Comparison of ENCODE assay signal across 1 cellular context in the genomic region with DNA sequence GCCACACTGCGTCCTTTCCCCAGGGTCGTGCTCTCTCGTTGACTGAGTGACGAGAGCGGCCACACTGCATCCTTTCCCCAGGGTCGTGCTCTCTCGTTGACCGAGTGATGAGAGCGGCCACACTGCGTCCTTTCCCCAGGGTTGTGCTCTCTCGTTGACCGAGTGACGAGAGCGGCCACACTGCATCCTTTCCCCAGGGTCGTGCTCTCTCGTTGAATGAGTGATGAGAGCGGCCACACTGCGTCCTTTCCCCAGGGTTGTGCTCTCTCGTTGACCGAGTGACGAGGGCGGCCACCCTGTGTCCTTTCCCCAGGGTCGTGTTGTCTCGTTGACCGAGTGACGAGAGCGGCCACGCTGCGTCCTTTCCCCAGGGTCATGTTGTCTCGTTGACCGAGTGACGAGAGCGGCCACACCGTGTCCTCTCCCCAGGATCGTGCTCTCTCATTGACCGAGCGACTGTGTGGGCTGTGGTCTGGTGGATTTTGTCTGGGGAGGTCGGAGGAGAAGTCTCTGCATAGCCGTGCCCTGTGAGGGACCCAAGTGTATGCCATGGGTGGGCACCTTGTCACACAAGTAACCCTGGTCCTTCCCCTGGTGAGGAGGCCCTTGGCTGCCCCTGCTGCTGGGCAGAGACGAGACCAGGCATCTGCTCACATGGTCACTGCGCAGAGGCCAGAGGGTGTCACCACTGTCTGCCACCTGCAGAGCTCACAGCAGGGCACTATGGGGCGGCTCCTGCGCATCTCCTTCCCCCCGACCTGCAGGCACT.
TF ChIP-seq lines count a peak whose summit lies in the region.

No MANE protein-coding gene starts in this region.

TF ChIP-seq in H1, 55 proteins besides CTCF, POLR2A, EP300 and RAD21:
- TF ChIP-seq HDAC2 (IDR thresholded peaks at IDR 0.05; ENCODE audit: borderline replicate concordance in 1 of 2, low read depth in 2 of 2, low read length in 2 of 2), result no peak
- TF ChIP-seq RBBP5 (IDR thresholded peaks at IDR 0.05; ENCODE audit: borderline replicate concordance, low read depth, low read length), result no peak
- TF ChIP-seq MAFK (IDR thresholded peaks at IDR 0.05; ENCODE audit: low read depth, low read length), result no peak
- TF ChIP-seq, protein P1, sequence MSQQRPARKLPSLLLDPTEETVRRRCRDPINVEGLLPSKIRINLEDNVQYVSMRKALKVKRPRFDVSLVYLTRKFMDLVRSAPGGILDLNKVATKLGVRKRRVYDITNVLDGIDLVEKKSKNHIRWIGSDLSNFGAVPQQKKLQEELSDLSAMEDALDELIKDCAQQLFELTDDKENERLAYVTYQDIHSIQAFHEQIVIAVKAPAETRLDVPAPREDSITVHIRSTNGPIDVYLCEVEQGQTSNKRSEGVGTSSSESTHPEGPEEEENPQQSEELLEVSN (IDR thresholded peaks at IDR 0.05), result no peak
- no peak for TF ChIP-seq TAF7 (optimal IDR thresholded peaks at IDR 0.05; ENCODE audit: borderline replicate concordance, low read depth, low read length)
- no peak for TF ChIP-seq BCL11A (IDR thresholded peaks at IDR 0.05; ENCODE audit: low read depth in 2 of 2, low read length in 2 of 2)
- TF ChIP-seq SP2 (IDR thresholded peaks at IDR 0.05; ENCODE audit: low read length), result no peak
- TF ChIP-seq, protein P2, sequence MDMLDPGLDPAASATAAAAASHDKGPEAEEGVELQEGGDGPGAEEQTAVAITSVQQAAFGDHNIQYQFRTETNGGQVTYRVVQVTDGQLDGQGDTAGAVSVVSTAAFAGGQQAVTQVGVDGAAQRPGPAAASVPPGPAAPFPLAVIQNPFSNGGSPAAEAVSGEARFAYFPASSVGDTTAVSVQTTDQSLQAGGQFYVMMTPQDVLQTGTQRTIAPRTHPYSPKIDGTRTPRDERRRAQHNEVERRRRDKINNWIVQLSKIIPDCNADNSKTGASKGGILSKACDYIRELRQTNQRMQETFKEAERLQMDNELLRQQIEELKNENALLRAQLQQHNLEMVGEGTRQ (IDR thresholded peaks at IDR 0.05; ENCODE audit: low read length), result no peak
- no peak for TF ChIP-seq TEAD4 (IDR thresholded peaks at IDR 0.05; ENCODE audit: low read depth, low read length)
- TF ChIP-seq KDM1A (IDR thresholded peaks at IDR 0.05; ENCODE audit: borderline replicate concordance, low read length), result no peak
- TF ChIP-seq CREB1 (IDR thresholded peaks at IDR 0.05), result no peak
- TF ChIP-seq EGR1 (IDR thresholded peaks at IDR 0.05; ENCODE audit: borderline replicate concordance, low read depth, low read length), result no peak
- no peak for TF ChIP-seq GTF2F1 (IDR thresholded peaks at IDR 0.05; ENCODE audit: borderline replicate concordance, low read depth, low read length)
- no peak for TF ChIP-seq SIN3A (conservative IDR thresholded peaks at IDR 0.05 in 1 of 2, IDR thresholded peaks at IDR 0.05 in 1 of 2; ENCODE audit: low read depth in 1 of 2, low read length in 2 of 2)
- no peak for TF ChIP-seq FOSL1 (IDR thresholded peaks at IDR 0.05; ENCODE audit: insufficient read depth, low read depth, low read length)
- TF ChIP-seq ZNF274 (IDR thresholded peaks at IDR 0.05; ENCODE audit: borderline replicate concordance, extremely low read depth, low read length), result no peak
- TF ChIP-seq, protein P3, sequence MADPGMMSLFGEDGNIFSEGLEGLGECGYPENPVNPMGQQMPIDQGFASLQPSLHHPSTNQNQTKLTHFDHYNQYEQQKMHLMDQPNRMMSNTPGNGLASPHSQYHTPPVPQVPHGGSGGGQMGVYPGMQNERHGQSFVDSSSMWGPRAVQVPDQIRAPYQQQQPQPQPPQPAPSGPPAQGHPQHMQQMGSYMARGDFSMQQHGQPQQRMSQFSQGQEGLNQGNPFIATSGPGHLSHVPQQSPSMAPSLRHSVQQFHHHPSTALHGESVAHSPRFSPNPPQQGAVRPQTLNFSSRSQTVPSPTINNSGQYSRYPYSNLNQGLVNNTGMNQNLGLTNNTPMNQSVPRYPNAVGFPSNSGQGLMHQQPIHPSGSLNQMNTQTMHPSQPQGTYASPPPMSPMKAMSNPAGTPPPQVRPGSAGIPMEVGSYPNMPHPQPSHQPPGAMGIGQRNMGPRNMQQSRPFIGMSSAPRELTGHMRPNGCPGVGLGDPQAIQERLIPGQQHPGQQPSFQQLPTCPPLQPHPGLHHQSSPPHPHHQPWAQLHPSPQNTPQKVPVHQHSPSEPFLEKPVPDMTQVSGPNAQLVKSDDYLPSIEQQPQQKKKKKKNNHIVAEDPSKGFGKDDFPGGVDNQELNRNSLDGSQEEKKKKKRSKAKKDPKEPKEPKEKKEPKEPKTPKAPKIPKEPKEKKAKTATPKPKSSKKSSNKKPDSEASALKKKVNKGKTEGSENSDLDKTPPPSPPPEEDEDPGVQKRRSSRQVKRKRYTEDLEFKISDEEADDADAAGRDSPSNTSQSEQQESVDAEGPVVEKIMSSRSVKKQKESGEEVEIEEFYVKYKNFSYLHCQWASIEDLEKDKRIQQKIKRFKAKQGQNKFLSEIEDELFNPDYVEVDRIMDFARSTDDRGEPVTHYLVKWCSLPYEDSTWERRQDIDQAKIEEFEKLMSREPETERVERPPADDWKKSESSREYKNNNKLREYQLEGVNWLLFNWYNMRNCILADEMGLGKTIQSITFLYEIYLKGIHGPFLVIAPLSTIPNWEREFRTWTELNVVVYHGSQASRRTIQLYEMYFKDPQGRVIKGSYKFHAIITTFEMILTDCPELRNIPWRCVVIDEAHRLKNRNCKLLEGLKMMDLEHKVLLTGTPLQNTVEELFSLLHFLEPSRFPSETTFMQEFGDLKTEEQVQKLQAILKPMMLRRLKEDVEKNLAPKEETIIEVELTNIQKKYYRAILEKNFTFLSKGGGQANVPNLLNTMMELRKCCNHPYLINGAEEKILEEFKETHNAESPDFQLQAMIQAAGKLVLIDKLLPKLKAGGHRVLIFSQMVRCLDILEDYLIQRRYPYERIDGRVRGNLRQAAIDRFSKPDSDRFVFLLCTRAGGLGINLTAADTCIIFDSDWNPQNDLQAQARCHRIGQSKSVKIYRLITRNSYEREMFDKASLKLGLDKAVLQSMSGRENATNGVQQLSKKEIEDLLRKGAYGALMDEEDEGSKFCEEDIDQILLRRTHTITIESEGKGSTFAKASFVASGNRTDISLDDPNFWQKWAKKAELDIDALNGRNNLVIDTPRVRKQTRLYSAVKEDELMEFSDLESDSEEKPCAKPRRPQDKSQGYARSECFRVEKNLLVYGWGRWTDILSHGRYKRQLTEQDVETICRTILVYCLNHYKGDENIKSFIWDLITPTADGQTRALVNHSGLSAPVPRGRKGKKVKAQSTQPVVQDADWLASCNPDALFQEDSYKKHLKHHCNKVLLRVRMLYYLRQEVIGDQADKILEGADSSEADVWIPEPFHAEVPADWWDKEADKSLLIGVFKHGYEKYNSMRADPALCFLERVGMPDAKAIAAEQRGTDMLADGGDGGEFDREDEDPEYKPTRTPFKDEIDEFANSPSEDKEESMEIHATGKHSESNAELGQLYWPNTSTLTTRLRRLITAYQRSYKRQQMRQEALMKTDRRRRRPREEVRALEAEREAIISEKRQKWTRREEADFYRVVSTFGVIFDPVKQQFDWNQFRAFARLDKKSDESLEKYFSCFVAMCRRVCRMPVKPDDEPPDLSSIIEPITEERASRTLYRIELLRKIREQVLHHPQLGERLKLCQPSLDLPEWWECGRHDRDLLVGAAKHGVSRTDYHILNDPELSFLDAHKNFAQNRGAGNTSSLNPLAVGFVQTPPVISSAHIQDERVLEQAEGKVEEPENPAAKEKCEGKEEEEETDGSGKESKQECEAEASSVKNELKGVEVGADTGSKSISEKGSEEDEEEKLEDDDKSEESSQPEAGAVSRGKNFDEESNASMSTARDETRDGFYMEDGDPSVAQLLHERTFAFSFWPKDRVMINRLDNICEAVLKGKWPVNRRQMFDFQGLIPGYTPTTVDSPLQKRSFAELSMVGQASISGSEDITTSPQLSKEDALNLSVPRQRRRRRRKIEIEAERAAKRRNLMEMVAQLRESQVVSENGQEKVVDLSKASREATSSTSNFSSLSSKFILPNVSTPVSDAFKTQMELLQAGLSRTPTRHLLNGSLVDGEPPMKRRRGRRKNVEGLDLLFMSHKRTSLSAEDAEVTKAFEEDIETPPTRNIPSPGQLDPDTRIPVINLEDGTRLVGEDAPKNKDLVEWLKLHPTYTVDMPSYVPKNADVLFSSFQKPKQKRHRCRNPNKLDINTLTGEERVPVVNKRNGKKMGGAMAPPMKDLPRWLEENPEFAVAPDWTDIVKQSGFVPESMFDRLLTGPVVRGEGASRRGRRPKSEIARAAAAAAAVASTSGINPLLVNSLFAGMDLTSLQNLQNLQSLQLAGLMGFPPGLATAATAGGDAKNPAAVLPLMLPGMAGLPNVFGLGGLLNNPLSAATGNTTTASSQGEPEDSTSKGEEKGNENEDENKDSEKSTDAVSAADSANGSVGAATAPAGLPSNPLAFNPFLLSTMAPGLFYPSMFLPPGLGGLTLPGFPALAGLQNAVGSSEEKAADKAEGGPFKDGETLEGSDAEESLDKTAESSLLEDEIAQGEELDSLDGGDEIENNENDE (IDR thresholded peaks at IDR 0.05; ENCODE audit: insufficient replicate concordance, low read length), result no peak
- TF ChIP-seq SRF (IDR thresholded peaks at IDR 0.05; ENCODE audit: low read depth, low read length), result no peak
- TF ChIP-seq ASH2L (IDR thresholded peaks at IDR 0.05; ENCODE audit: low read length), result no peak
